Comparison of ENCODE assay signal across 8 cellular contexts in genomic region chr12:49189731-49190314, GRCh38. TPM values are rescaled to one million over a fixed set of nuclear protein-coding genes. Genes with fewer than 3 reads are reported as not detected.
DNase-seq lines count a peak whose midpoint lies in the region; ATAC-seq and TF ChIP-seq lines count a peak whose summit lies in the region.

No MANE protein-coding gene starts in this region.

- no peak overlapping the region for H3K4me2 ChIP-seq in mesenchymal stem cell (ENCODE audit: low read length, poor library complexity, severe bottlenecking)

- no peak overlapping the region for H2BK12ac ChIP-seq in mesenchymal stem cell (ENCODE audit: low read length in 2 of 2)

- H3K9me3 ChIP-seq in right atrium auricular region (no peaks in the 10 kb centered on the region), mesenchymal stem cell (ENCODE audit: control insufficient read depth, low read length) (no peaks in the 10 kb centered on the region)

- H2BK15ac ChIP-seq in mesenchymal stem cell (ENCODE audit: low read depth, poor library complexity, severe bottlenecking): no peak overlapping the region

- H2AK5ac ChIP-seq in mesenchymal stem cell (ENCODE audit: low read length, severe bottlenecking): no peak overlapping the region

- H3K36me3 ChIP-seq in right atrium auricular region (peaks cover 15% of the 10 kb centered on the region), mesenchymal stem cell (ENCODE audit: control insufficient read depth in 1 of 2, insufficient read depth in 2 of 2, low read depth in 1 of 2, low read length in 2 of 2) (peaks cover 16 to 18% of the 10 kb centered on the region in 2 experiments), urinary bladder (ENCODE audit: insufficient read depth) (no peaks in the 10 kb centered on the region)

- no peak overlapping the region for H3K4ac ChIP-seq in mesenchymal stem cell (ENCODE audit: low read depth in 1 of 2, low read length in 2 of 2)

- H3K4me1 Mint-ChIP-seq in activated naive CD8-positive, alpha-beta T cell (ENCODE audit: low read depth): peaks cover 27% of the 10 kb centered on the region

- H3K14ac ChIP-seq in mesenchymal stem cell (ENCODE audit: low read length in 2 of 2): no peak overlapping the region

- no peak overlapping the region for H4K8ac ChIP-seq in mesenchymal stem cell (ENCODE audit: low read length)

- intact Hi-C loops in Right ventricle myocardium inferior (cut with DNase I): no loop called here

- H3K27ac ChIP-seq in right atrium auricular region (peak overlapping the region; percentile 97 to 100), mesenchymal stem cell (ENCODE audit: low read length, poor library complexity, severe bottlenecking) (peak overlapping the region; percentile 72), urinary bladder (ENCODE audit: low read depth) (peak overlapping the region; percentile 76)

- no peak for TF ChIP-seq CTCF in right atrium auricular region (IDR thresholded peaks at IDR 0.05)

- no peak overlapping the region for H3K18ac ChIP-seq in mesenchymal stem cell (ENCODE audit: low read depth in 1 of 2, low read length in 2 of 2)

- H3K4me3 ChIP-seq in right atrium auricular region (peak overlapping the region; percentile 81 to 98), mesenchymal stem cell (ENCODE audit: insufficient read depth in 1 of 2, low read depth in 1 of 2, low read length in 2 of 2) (peak overlapping the region in 1 of 2 experiments; percentile 90), urinary bladder (ENCODE audit: low read depth, low read length) (no peak overlapping the region)

- no peak for ATAC-seq in Right ventricle myocardium inferior
- ATAC-seq in HG02623 (IDR thresholded peaks at IDR 0.05; ENCODE audit: unreplicated experiment): no peak

- peak overlapping the region; percentile 58 for H3K27ac Mint-ChIP-seq in activated naive CD8-positive, alpha-beta T cell

- peak overlapping the region; percentile 6 for H2BK120ac ChIP-seq in mesenchymal stem cell (ENCODE audit: low read depth, low read length)

- DNase-seq in right atrium auricular region (ENCODE audit: low spot score) (no peak), Right ventricle myocardium inferior (ENCODE audit: missing footprints) (no peak), mesenchymal stem cell (no peak), LoVo (ENCODE audit: low spot score) (no peak), NCI-H510A treated with DMSO at 0.1 percent for 48 hours (lab: John Stamatoyannopoulos, UW) (no peak)

- no peaks in the 10 kb centered on the region for H3K27me3 Mint-ChIP-seq in activated naive CD8-positive, alpha-beta T cell

- H3K23ac ChIP-seq in mesenchymal stem cell (ENCODE audit: low read length in 2 of 2): no peak overlapping the region

- no peak overlapping the region for H2AFZ ChIP-seq in mesenchymal stem cell (ENCODE audit: low read depth, low read length)

- peak overlapping the region; percentile 97 for H3K4me3 Mint-ChIP-seq in activated naive CD8-positive, alpha-beta T cell

- H4K91ac ChIP-seq in mesenchymal stem cell (ENCODE audit: low read length): no peak overlapping the region

- H3K9me3 Mint-ChIP-seq in activated naive CD8-positive, alpha-beta T cell (ENCODE audit: low read depth): no peaks in the 10 kb centered on the region

- no peaks in the 10 kb centered on the region for H3K79me1 ChIP-seq in mesenchymal stem cell (replicated peaks; ENCODE audit: low read length, poor library complexity, severe bottlenecking)

- H3K36me3 Mint-ChIP-seq in activated naive CD8-positive, alpha-beta T cell: peaks cover 1% of the 10 kb centered on the region

- peak overlapping the region; percentile 99 for H3K9ac ChIP-seq in mesenchymal stem cell (ENCODE audit: low read length)

- no peaks in the 10 kb centered on the region for H3K27me3 ChIP-seq in right atrium auricular region
- H3K27me3 ChIP-seq in mesenchymal stem cell (ENCODE audit: control insufficient read depth in 1 of 2, insufficient read depth in 1 of 2, low read length in 2 of 2): no peaks in the 10 kb centered on the region

- H3K4me1 ChIP-seq in right atrium auricular region: peaks cover 0 to 15% of the 10 kb centered on the region in 2 donors
- peaks cover 8% of the 10 kb centered on the region for H3K4me1 ChIP-seq in mesenchymal stem cell (ENCODE audit: control insufficient read depth, insufficient read depth, low read depth, low read length)
- H3K4me1 ChIP-seq in urinary bladder (ENCODE audit: insufficient read depth): no peaks in the 10 kb centered on the region

- no peak overlapping the region for H2BK5ac ChIP-seq in mesenchymal stem cell (ENCODE audit: low read depth, low read length, poor library complexity, severe bottlenecking)

- 93% methylated on average over 6 of the region's 6 CpGs for WGBS in mesenchymal stem cell
- 85% methylated on average over 6 of the region's 6 CpGs for WGBS in urinary bladder

RNA-seq across cellular contexts. Expression of gene TUBA1A, which starts 0.9 kb away (rescaled TPM):
- 100 to 1,000 TPM; 131 to 241 TPM for total RNA-seq in right atrium auricular region
- total RNA-seq in Right ventricle myocardium inferior: 135 TPM
- 656 TPM for polyA plus RNA-seq in mesenchymal stem cell (2013, experiment 1 of 2)
- polyA plus RNA-seq in mesenchymal stem cell (2013, experiment 2 of 2): 667 TPM
- 645 TPM for total RNA-seq in urinary bladder
- polyA plus RNA-seq in urinary bladder: 683 TPM

RNA-seq across cellular contexts. Expression of gene TUBA1B, which starts 58.6 kb away (rescaled TPM):
- total RNA-seq in right atrium auricular region (100 to 1,000 TPM; 348 to 654 TPM), Right ventricle myocardium inferior (510 TPM), urinary bladder (941 TPM)
- polyA plus RNA-seq in mesenchymal stem cell (2013, experiment 1 of 2): 901 TPM
- polyA plus RNA-seq in mesenchymal stem cell (2013, experiment 2 of 2): 900 TPM
- polyA plus RNA-seq in urinary bladder: 999 TPM
